In the genomic region with DNA sequence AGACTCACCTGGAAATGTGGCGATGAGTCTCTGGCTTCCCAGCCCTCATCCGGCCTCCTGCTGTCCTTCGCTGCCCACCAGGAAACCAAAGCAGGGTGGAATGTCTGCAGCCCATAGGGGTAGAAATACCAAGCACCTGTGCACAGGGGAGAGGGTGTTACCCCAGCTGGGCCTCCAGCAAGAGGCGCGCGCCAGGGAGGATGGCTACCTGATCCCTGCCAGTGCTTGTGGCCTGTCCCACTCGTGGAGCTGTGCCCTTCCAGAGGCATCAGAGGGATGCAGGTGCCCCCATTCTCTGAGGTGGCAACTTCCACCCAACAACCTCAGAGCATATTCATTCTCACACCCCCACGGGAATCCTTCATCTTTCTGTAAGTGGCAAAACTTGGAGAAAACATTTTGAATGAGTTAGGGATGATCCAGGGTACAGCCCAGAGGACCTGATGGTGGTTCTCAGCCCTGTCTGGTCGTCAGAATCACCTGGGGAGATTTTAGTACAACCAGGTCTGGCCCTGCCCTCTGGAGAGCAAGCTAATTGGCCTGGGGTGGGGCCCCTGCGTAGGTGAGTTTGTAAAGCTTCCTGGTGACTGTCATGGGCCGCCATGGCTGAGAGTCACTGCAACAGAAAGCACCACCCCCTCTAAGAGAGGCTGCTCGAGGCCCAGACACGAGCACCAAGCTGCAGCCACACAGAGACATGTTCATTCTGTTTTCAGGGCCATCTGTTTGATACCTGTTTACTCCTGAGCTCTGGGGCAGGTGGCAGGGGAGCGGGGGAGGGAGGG, we compare ENCODE assay signal across 17 cellular contexts. TPM values are rescaled to one million over a fixed set of nuclear protein-coding genes. Genes with fewer than 3 reads are reported as not detected.
DNase-seq lines count a peak whose midpoint lies in the region; ATAC-seq and TF ChIP-seq lines count a peak whose summit lies in the region.
"Had no signal": no experiment of that assay in that cellular context is flagged by ENCODE, and none has a peak within 500 bp of the region (broad histone marks: within the 10 kb centered on the region; RNA-seq: fewer than 3 reads in every experiment).

No MANE protein-coding gene starts in this region.

- no peaks in the 10 kb centered on the region for H3K9me2 ChIP-seq in Karpas-422 (replicated peaks; ENCODE audit: insufficient read depth, low read length)

- H3K14ac ChIP-seq in IMR-90 (replicated peaks; ENCODE audit: low read depth, low read length): no peak overlapping the region

- peaks cover 4% of the 10 kb centered on the region; the same call in 1 of the 2 replicates for H3K9me1 ChIP-seq in IMR-90 (ENCODE audit: insufficient read depth, low read length)

- peak overlapping the region; percentile 53 for H3K27ac Mint-ChIP-seq in activated naive CD4-positive, alpha-beta T cell treated with anti-CD3 and anti-CD28 coated beads for 36 hours
- H3K27ac Mint-ChIP-seq: T-helper 1 cell treated with Interleukin-12 subunit alpha and Interleukin-12 subunit beta and Interleukin-4 antibody, amounts not matched to agents 30 μg/mL and 1 μg/mL, for 36 hours had no signal

- no TSS peak for BruUV-seq in IMR-90 (replicated peaks; lab: Mats Ljungman, UMichigan)

- POLR2A ChIA-PET in IMR-90 (lab: Charles Lee; ENCODE audit: unreplicated experiment): no interaction called here

- H4K91ac ChIP-seq in IMR-90 (ENCODE audit: insufficient read depth, low read depth, low read length): no peak overlapping the region

- H3K36me3 ChIP-seq in IMR-90 (ENCODE audit: control insufficient read depth, insufficient read depth, low read length) (peaks cover 66% of the 10 kb centered on the region), WERI-Rb-1 (peaks cover 96% of the 10 kb centered on the region), osteoblast (ENCODE audit: insufficient read depth, low read length) (peaks cover 76% of the 10 kb centered on the region), Karpas-422 (ENCODE audit: insufficient read depth, low read length) (peaks cover 26% of the 10 kb centered on the region)

- intact Hi-C loops in activated naive CD4-positive, alpha-beta T cell treated with anti-CD3 and anti-CD28 coated beads for 36 hours (cut with micrococcal nuclease): no loop called here
- intact Hi-C loops in IMR-90 (cut with micrococcal nuclease): no loop called here

- no peak for DNase-seq in activated naive CD4-positive, alpha-beta T cell treated with anti-CD3 and anti-CD28 coated beads for 36 hours
- DNase-seq in activated naive CD4-positive, alpha-beta T cell treated with anti-CD3 and anti-CD28 coated beads, Interleukin-2, amount 50 U/mL, for 16 hours: no peak
- DNase-seq in IMR-90: no peak
- DNase-seq in WERI-Rb-1: peak; percentile 45
- peak; percentile 74 for DNase-seq in osteoblast (ENCODE audit: insufficient read length, low spot score, missing footprints)
- DNase-seq in OCI-M1 (lab: John Stamatoyannopoulos, UW): no peak
- DNase-seq in Karpas-422: no peak
- DNase-seq in DMS 273 (lab: John Stamatoyannopoulos, UW; ENCODE audit: unreplicated experiment): no peak
- DNase-seq: activated CD4-positive, CD25-positive, alpha-beta regulatory T cell treated with anti-CD3 and anti-CD28 coated beads, Interleukin-2, amount 50 U/mL, for 72 hours; activated T-cell treated with anti-CD3 and anti-CD28 coated beads, Interleukin-2, amount 50 U/mL, for 4 hours; BE2C; foreskin keratinocyte; NCI-H1048; NCI-H69 had no signal

- no peak overlapping the region for H3K9ac ChIP-seq in IMR-90 (ENCODE audit: low read depth, low read length)
- no peak overlapping the region for H3K9ac ChIP-seq in Karpas-422 (ENCODE audit: low read length)

- no peaks in the 10 kb centered on the region for H3K27me3 ChIP-seq in IMR-90 (ENCODE audit: control insufficient read depth, insufficient read depth, low read length)
- no peaks in the 10 kb centered on the region for H3K27me3 ChIP-seq in WERI-Rb-1 (ENCODE audit: insufficient read depth, low read depth, severe bottlenecking)
- no peaks in the 10 kb centered on the region for H3K27me3 ChIP-seq in osteoblast (ENCODE audit: insufficient read depth, low read length)
- no peaks in the 10 kb centered on the region for H3K27me3 ChIP-seq in Karpas-422 (ENCODE audit: low read length)
- H3K27me3 ChIP-seq: ascending aorta, BE2C, foreskin keratinocyte had no signal

- H3K56ac ChIP-seq in IMR-90 (ENCODE audit: extremely low read depth, insufficient read depth, low read length): no peak overlapping the region

- H3K9me3 Mint-ChIP-seq in activated naive CD4-positive, alpha-beta T cell treated with anti-CD3 and anti-CD28 coated beads for 36 hours: no peaks in the 10 kb centered on the region
- H3K9me3 Mint-ChIP-seq: activated T-cell treated with anti-CD3 and anti-CD28 coated beads, Interleukin-2, amount 50 U/mL, for 4 hours; natural killer cell treated with Interleukin-12 subunit alpha and Interleukin-12 subunit beta and Interleukin-15 and Interleukin-18, amount 100 ng/mL, for 72 hours; T-helper 1 cell treated with Interleukin-12 subunit alpha and Interleukin-12 subunit beta and Interleukin-4 antibody, amounts not matched to agents 30 μg/mL and 1 μg/mL, for 36 hours had no signal

- no peak for TF ChIP-seq POLR2A in IMR-90 (IDR thresholded peaks at IDR 0.05; ENCODE audit: low read depth, low read length)

- in situ Hi-C loops in IMR-90 (cut with MboI; ENCODE audit: low sequenced_read_pairs): no loop called here

- CTCF ChIA-PET in activated naive CD4-positive, alpha-beta T cell treated with anti-CD3 and anti-CD28 coated beads for 36 hours (lab: Charles Lee): interaction anchor here (0.9 to 3.6 kb wide), 3 partner anchors 13 to 23 kb away, joined by 3 to 14 read pairs (median 9); no protein-coding TSS in a partner anchor
- CTCF ChIA-PET in IMR-90 (lab: Yijun Ruan, JAX): no interaction called here

- H3K4me3 ChIP-seq in IMR-90 (ENCODE audit: insufficient read depth, low read depth, low read length): no peak overlapping the region
- no peak overlapping the region for H3K4me3 ChIP-seq in WERI-Rb-1 (ENCODE audit: low read depth, low read length)
- no peak overlapping the region for H3K4me3 ChIP-seq in osteoblast (ENCODE audit: insufficient read depth, low read length)
- H3K4me3 ChIP-seq in Karpas-422 (ENCODE audit: low read length): no peak overlapping the region
- H3K4me3 ChIP-seq: ascending aorta had no signal

- peaks cover 9 to 35% of the 10 kb centered on the region in 2 experiments; a peak in 1 of 4 replicates for H3K79me1 ChIP-seq in IMR-90 (ENCODE audit: low read depth in 1 of 2, low read length in 2 of 2)

- H2AFZ ChIP-seq in IMR-90 (replicated peaks; ENCODE audit: low read length, poor library complexity): no peak overlapping the region
- H2AFZ ChIP-seq in osteoblast (ENCODE audit: low read length): no peak overlapping the region
- H2AFZ ChIP-seq in Karpas-422 (ENCODE audit: low read length): no peak overlapping the region

- H3K9me3 ChIP-seq in IMR-90 (ENCODE audit: control insufficient read depth, insufficient read depth, low read length) (no peaks in the 10 kb centered on the region), WERI-Rb-1 (ENCODE audit: severe bottlenecking) (no peaks in the 10 kb centered on the region), osteoblast (ENCODE audit: low read depth, low read length) (no peaks in the 10 kb centered on the region), Karpas-422 (ENCODE audit: low read length) (no peaks in the 10 kb centered on the region)
- H3K9me3 ChIP-seq: ascending aorta, BE2C had no signal

- no peaks in the 10 kb centered on the region for H4K20me1 ChIP-seq in IMR-90 (ENCODE audit: insufficient read depth, low read length)
- no peaks in the 10 kb centered on the region for H4K20me1 ChIP-seq in osteoblast (ENCODE audit: insufficient read depth, low read length)
- no peaks in the 10 kb centered on the region for H4K20me1 ChIP-seq in Karpas-422 (ENCODE audit: insufficient read depth, low read depth, low read length)

- H3K18ac ChIP-seq in IMR-90 (ENCODE audit: low read depth, low read length): no peak overlapping the region

- dilution Hi-C loops in IMR-90 (cut with HindIII; ENCODE audit: low sequenced_read_pairs, unreplicated experiment): no loop called here

- TF ChIP-seq RAD21 in IMR-90 (IDR thresholded peaks at IDR 0.05; ENCODE audit: low read length): no peak

- no peak overlapping the region for H3K4ac ChIP-seq in IMR-90 (ENCODE audit: low read depth, low read length)

- no peak overlapping the region for H3K4me2 ChIP-seq in IMR-90 (ENCODE audit: low read depth, low read length)
- H3K4me2 ChIP-seq in osteoblast (ENCODE audit: insufficient read depth, low read length): no peak overlapping the region
- no peak overlapping the region for H3K4me2 ChIP-seq in Karpas-422 (ENCODE audit: low read depth, low read length, poor library complexity, severe bottlenecking)

- no peak overlapping the region for H3K4me3 Mint-ChIP-seq in activated naive CD4-positive, alpha-beta T cell treated with anti-CD3 and anti-CD28 coated beads for 36 hours
- H3K4me3 Mint-ChIP-seq: activated T-cell treated with anti-CD3 and anti-CD28 coated beads, Interleukin-2, amount 50 U/mL, for 4 hours; natural killer cell treated with Interleukin-12 subunit alpha and Interleukin-12 subunit beta and Interleukin-15 and Interleukin-18, amount 100 ng/mL, for 72 hours; T-helper 1 cell treated with Interleukin-12 subunit alpha and Interleukin-12 subunit beta and Interleukin-4 antibody, amounts not matched to agents 30 μg/mL and 1 μg/mL, for 36 hours had no signal

- peak overlapping the region; percentile 28 for H2AK9ac ChIP-seq in IMR-90 (replicated peaks; ENCODE audit: low read depth, low read length, poor library complexity)

- H3K27ac ChIP-seq in IMR-90 (ENCODE audit: insufficient read depth, low read length) (no peak overlapping the region), WERI-Rb-1 (peak overlapping the region; percentile 47), osteoblast (ENCODE audit: low read depth, low read length) (no peak overlapping the region), Karpas-422 (ENCODE audit: low read length) (no peak overlapping the region)
- H3K27ac ChIP-seq: ascending aorta, foreskin keratinocyte had no signal

- no peak overlapping the region for H2BK15ac ChIP-seq in IMR-90 (ENCODE audit: low read depth, low read length)

- H2BK20ac ChIP-seq in IMR-90 (ENCODE audit: low read depth, low read length): no peak overlapping the region

- H3K27me3 Mint-ChIP-seq in activated naive CD4-positive, alpha-beta T cell treated with anti-CD3 and anti-CD28 coated beads for 36 hours (ENCODE audit: low read depth): no peaks in the 10 kb centered on the region
- H3K27me3 Mint-ChIP-seq: natural killer cell treated with Interleukin-12 subunit alpha and Interleukin-12 subunit beta and Interleukin-15 and Interleukin-18, amount 100 ng/mL, for 72 hours had no signal

- H3K36me3 Mint-ChIP-seq in activated naive CD4-positive, alpha-beta T cell treated with anti-CD3 and anti-CD28 coated beads for 36 hours (ENCODE audit: low read depth): peaks cover 57% of the 10 kb centered on the region
- H3K36me3 Mint-ChIP-seq: natural killer cell treated with Interleukin-12 subunit alpha and Interleukin-12 subunit beta and Interleukin-15 and Interleukin-18, amount 100 ng/mL, for 72 hours had no signal

- H3K4me1 ChIP-seq in IMR-90 (ENCODE audit: control insufficient read depth, insufficient read depth, low read length): peaks cover 1% of the 10 kb centered on the region; the same call in 1 of the 2 replicates
- H3K4me1 ChIP-seq in osteoblast (ENCODE audit: insufficient read depth, low read length): no peaks in the 10 kb centered on the region
- no peaks in the 10 kb centered on the region for H3K4me1 ChIP-seq in Karpas-422 (ENCODE audit: low read length)
- H3K4me1 ChIP-seq: ascending aorta, BE2C had no signal

- no peaks in the 10 kb centered on the region for H3K79me2 ChIP-seq in osteoblast (ENCODE audit: insufficient read depth, low read length)
- no peaks in the 10 kb centered on the region for H3K79me2 ChIP-seq in Karpas-422 (ENCODE audit: low read length)

- no peak overlapping the region for H2AK5ac ChIP-seq in IMR-90 (ENCODE audit: low read depth, low read length)

- no peak overlapping the region for H2BK5ac ChIP-seq in IMR-90 (ENCODE audit: low read depth, low read length, poor library complexity, severe bottlenecking)

- H3K23ac ChIP-seq in IMR-90 (ENCODE audit: low read depth, low read length): no peak overlapping the region

- no peak overlapping the region for H4K5ac ChIP-seq in IMR-90 (ENCODE audit: low read depth, low read length)

- no peak for ATAC-seq in IMR-90 (ENCODE audit: low read depth)
- ATAC-seq: foreskin keratinocyte; natural killer cell treated with Interleukin-12 subunit alpha and Interleukin-12 subunit beta and Interleukin-15 and Interleukin-18, amount 100 ng/mL, for 72 hours had no signal

- H4K8ac ChIP-seq in IMR-90 (ENCODE audit: low read depth in 2 of 2, low read length in 2 of 2): no peak overlapping the region

- peaks cover 19% of the 10 kb centered on the region for H3K4me1 Mint-ChIP-seq in activated naive CD4-positive, alpha-beta T cell treated with anti-CD3 and anti-CD28 coated beads for 36 hours (ENCODE audit: low read depth)

- H2BK120ac ChIP-seq in IMR-90 (ENCODE audit: low read depth, low read length): no peak overlapping the region

- WGBS in IMR-90 (ENCODE audit: extremely low coverage in 2 of 2, insufficient read length in 1 of 2), 2 experiments: no CpG with 5 or more reads among the region's 14 CpGs

- TF ChIP-seq CTCF in IMR-90 (conservative IDR thresholded peaks at IDR 0.05; ENCODE audit: low read depth, low read length): no peak
- TF ChIP-seq CTCF in WERI-Rb-1 (IDR thresholded peaks at IDR 0.05; ENCODE audit: low read depth, low read length): no peak
- no peak for TF ChIP-seq CTCF in osteoblast (IDR thresholded peaks at IDR 0.05; ENCODE audit: extremely low read depth, low read depth, low read length)

RNA-seq across cellular contexts. Expression of gene SUN2, which starts 9.9 kb away (rescaled TPM):
- total RNA-seq in activated naive CD4-positive, alpha-beta T cell treated with anti-CD3 and anti-CD28 coated beads for 36 hours: 100 to 1,000 TPM; 120 to 121 TPM
- 25.6 and 27.8 TPM in 2 replicates for total RNA-seq in IMR-90 (2012; rRNA removed)
- 50.0 and 57.3 TPM in 2 replicates for polyA plus RNA-seq in IMR-90 (2012; rRNA removed)
- 42.6 and 49.1 TPM in 2 replicates for polyA plus RNA-seq in IMR-90 (2012; cell fraction: cytosol; rRNA removed)
- polyA plus RNA-seq in IMR-90 (2012; cell fraction: nucleus; rRNA removed; ENCODE audit: low replicate concordance): 32.0 and 72.8 TPM in 2 replicates
- total RNA-seq in osteoblast: 95.2 and 105 TPM in 2 replicates
- total RNA-seq in Karpas-422 (2014; rRNA removed; shearing (Covaris generic); ENCODE audit: low replicate concordance): 23.3 and 44.9 TPM in 2 replicates

RNA-seq across cellular contexts. Expression of gene GTPBP1, which starts 40.1 kb away (rescaled TPM):
- total RNA-seq in activated naive CD4-positive, alpha-beta T cell treated with anti-CD3 and anti-CD28 coated beads for 36 hours: 100 to 1,000 TPM in 1 of 2 experiments, 10 to 100 TPM in 1; 98.9 to 107 TPM
- total RNA-seq in IMR-90 (2012; rRNA removed) (12.4 and 21.4 TPM in 2 replicates), osteoblast (28.3 and 34.7 TPM in 2 replicates)
- 24.9 and 29.5 TPM in 2 replicates for polyA plus RNA-seq in IMR-90 (2012; rRNA removed)
- 11.2 and 16.9 TPM in 2 replicates for polyA plus RNA-seq in IMR-90 (2012; cell fraction: cytosol; rRNA removed)
- polyA plus RNA-seq in IMR-90 (2012; cell fraction: nucleus; rRNA removed; ENCODE audit: low replicate concordance): 63.4 and 70.2 TPM in 2 replicates
- 47.6 and 53.4 TPM in 2 replicates for total RNA-seq in Karpas-422 (2014; rRNA removed; shearing (Covaris generic); ENCODE audit: low replicate concordance)

RNA-seq across cellular contexts. Expression of gene JOSD1, which starts 45.1 kb away (rescaled TPM):
- total RNA-seq in activated naive CD4-positive, alpha-beta T cell treated with anti-CD3 and anti-CD28 coated beads for 36 hours: 10 to 100 TPM; 48.9 to 54.3 TPM
- total RNA-seq in IMR-90 (2012; rRNA removed) (32.5 and 35.8 TPM in 2 replicates), osteoblast (82.2 and 86.1 TPM in 2 replicates)
- 28.2 and 30.2 TPM in 2 replicates for polyA plus RNA-seq in IMR-90 (2012; rRNA removed)
- polyA plus RNA-seq in IMR-90 (2012; cell fraction: cytosol; rRNA removed): 16.3 and 22.1 TPM in 2 replicates
- 36.9 and 86.4 TPM in 2 replicates for polyA plus RNA-seq in IMR-90 (2012; cell fraction: nucleus; rRNA removed; ENCODE audit: low replicate concordance)
- total RNA-seq in Karpas-422 (2014; rRNA removed; shearing (Covaris generic); ENCODE audit: low replicate concordance): 50.5 and 64.1 TPM in 2 replicates

RNA-seq across cellular contexts. Expression of gene DNAL4, which starts 48.1 kb away (rescaled TPM):
- total RNA-seq in activated naive CD4-positive, alpha-beta T cell treated with anti-CD3 and anti-CD28 coated beads for 36 hours: 1 to 10 TPM; 5.9 to 8.0 TPM
- total RNA-seq in IMR-90 (2012; rRNA removed) (6.1 and 6.9 TPM in 2 replicates), osteoblast (15.9 and 17.0 TPM in 2 replicates)
- polyA plus RNA-seq in IMR-90 (2012; rRNA removed): 12.1 and 14.2 TPM in 2 replicates
- 14.7 and 19.4 TPM in 2 replicates for polyA plus RNA-seq in IMR-90 (2012; cell fraction: cytosol; rRNA removed)
- polyA plus RNA-seq in IMR-90 (2012; cell fraction: nucleus; rRNA removed; ENCODE audit: low replicate concordance): 7.3 and 9.3 TPM in 2 replicates
- 3.2 and 8.8 TPM in 2 replicates for total RNA-seq in Karpas-422 (2014; rRNA removed; shearing (Covaris generic); ENCODE audit: low replicate concordance)

Comparison
In these comparisons a context has a peak if more than half of its experiments do, and no peak if none do; other contexts are left out.
1. DNase-seq: peak in WERI-Rb-1 (single experiment) and osteoblast (single experiment); none in activated naive CD4-positive, alpha-beta T cell treated with anti-CD3 and anti-CD28 coated beads for 36 hours (single experiment), activated naive CD4-positive, alpha-beta T cell treated with anti-CD3 and anti-CD28 coated beads, Interleukin-2, amount 50 U/mL, for 16 hours (single experiment), IMR-90 (single experiment), OCI-M1 (single experiment), Karpas-422 (single experiment) and DMS 273 (single experiment).